In the genomic region with DNA sequence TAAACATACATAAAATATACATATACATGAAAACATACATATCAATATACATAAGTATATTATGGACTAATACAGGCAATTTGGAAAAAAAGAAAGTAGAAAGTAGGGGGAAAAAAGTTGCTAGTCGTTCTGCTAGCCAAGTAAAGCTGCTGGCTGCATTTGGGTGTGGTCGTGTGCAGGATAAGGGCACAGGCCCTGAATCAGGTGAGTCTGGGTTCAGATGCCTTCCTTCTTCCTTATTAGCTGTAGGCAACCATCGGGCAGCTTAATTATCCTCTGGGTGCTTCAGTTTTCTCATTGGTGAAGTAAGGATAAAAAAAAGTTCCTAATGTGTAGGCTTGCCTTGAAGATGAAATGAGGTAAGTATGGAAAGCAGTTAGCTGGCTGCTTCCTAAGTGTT, we compare ENCODE assay signal across 1 cellular context.
TF ChIP-seq lines count a peak whose summit lies in the region.

No MANE protein-coding gene starts in this region.

TF ChIP-seq in GM23338, 12 proteins besides CTCF, POLR2A, EP300 and RAD21:
- TF ChIP-seq, protein P1, sequence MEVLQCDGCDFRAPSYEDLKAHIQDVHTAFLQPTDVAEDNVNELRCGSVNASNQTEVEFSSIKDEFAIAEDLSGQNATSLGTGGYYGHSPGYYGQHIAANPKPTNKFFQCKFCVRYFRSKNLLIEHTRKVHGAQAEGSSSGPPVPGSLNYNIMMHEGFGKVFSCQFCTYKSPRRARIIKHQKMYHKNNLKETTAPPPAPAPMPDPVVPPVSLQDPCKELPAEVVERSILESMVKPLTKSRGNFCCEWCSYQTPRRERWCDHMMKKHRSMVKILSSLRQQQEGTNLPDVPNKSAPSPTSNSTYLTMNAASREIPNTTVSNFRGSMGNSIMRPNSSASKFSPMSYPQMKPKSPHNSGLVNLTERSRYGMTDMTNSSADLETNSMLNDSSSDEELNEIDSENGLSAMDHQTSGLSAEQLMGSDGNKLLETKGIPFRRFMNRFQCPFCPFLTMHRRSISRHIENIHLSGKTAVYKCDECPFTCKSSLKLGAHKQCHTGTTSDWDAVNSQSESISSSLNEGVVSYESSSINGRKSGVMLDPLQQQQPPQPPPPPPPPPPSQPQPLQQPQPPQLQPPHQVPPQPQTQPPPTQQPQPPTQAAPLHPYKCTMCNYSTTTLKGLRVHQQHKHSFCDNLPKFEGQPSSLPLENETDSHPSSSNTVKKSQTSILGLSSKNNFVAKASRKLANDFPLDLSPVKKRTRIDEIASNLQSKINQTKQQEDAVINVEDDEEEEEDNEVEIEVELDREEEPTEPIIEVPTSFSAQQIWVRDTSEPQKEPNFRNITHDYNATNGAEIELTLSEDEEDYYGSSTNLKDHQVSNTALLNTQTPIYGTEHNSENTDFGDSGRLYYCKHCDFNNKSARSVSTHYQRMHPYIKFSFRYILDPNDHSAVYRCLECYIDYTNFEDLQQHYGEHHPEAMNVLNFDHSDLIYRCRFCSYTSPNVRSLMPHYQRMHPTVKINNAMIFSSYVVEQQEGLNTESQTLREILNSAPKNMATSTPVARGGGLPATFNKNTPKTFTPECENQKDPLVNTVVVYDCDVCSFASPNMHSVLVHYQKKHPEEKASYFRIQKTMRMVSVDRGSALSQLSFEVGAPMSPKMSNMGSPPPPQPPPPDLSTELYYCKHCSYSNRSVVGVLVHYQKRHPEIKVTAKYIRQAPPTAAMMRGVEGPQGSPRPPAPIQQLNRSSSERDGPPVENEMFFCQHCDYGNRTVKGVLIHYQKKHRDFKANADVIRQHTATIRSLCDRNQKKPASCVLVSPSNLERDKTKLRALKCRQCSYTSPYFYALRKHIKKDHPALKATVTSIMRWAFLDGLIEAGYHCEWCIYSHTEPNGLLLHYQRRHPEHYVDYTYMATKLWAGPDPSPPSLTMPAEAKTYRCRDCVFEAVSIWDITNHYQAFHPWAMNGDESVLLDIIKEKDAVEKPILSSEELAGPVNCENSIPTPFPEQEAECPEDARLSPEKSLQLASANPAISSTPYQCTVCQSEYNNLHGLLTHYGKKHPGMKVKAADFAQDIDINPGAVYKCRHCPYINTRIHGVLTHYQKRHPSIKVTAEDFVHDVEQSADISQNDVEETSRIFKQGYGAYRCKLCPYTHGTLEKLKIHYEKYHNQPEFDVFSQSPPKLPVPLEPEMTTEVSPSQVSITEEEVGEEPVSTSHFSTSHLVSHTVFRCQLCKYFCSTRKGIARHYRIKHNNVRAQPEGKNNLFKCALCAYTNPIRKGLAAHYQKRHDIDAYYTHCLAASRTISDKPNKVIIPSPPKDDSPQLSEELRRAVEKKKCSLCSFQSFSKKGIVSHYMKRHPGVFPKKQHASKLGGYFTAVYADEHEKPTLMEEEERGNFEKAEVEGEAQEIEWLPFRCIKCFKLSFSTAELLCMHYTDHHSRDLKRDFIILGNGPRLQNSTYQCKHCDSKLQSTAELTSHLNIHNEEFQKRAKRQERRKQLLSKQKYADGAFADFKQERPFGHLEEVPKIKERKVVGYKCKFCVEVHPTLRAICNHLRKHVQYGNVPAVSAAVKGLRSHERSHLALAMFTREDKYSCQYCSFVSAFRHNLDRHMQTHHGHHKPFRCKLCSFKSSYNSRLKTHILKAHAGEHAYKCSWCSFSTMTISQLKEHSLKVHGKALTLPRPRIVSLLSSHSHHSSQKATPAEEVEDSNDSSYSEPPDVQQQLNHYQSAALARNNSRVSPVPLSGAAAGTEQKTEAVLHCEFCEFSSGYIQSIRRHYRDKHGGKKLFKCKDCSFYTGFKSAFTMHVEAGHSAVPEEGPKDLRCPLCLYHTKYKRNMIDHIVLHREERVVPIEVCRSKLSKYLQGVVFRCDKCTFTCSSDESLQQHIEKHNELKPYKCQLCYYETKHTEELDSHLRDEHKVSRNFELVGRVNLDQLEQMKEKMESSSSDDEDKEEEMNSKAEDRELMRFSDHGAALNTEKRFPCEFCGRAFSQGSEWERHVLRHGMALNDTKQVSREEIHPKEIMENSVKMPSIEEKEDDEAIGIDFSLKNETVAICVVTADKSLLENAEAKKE (CRISPR knock-in tag; IDR thresholded peaks at IDR 0.05): no peak
- TF ChIP-seq STAT1 (IDR thresholded peaks at IDR 0.05; ENCODE audit: unreplicated experiment): no peak
- no peak for TF ChIP-seq JUNB (IDR thresholded peaks at IDR 0.05; ENCODE audit: unreplicated experiment)
- TF ChIP-seq ZNF331 (CRISPR knock-in tag; IDR thresholded peaks at IDR 0.05; ENCODE audit: low read depth): no peak
- TF ChIP-seq CREB1 (CRISPR knock-in tag; IDR thresholded peaks at IDR 0.05; ENCODE audit: low read depth): no peak
- no peak for TF ChIP-seq EZH2 (IDR thresholded peaks at IDR 0.05; ENCODE audit: low read depth, unreplicated experiment)
- no peak for TF ChIP-seq ZNF114 (CRISPR knock-in tag; IDR thresholded peaks at IDR 0.05)
